14 cellular contexts compared by ENCODE assay signal in the genomic region with DNA sequence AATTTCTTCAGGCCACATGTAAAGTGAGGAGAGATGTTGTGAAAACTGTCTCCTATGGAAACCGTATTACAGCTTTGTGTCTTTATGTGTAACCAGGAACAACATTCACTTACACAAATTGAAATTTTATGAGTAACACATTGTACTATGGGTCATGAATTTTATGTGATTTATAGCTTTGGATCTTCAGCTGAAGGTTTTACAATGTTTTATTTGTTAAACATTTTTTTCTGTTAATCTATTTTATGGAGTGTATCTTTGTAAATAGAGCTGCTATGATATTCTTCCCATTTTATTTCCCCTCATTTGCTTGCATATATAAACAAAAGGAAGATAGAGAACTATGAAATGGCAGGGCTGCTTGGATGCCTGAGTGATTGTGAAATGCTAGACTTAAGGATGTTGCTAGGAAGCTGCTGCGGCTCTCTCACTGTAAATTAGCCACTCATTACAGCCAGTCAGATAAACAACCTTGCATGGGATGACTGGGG.
DNase-seq lines count a peak whose midpoint lies in the region; ATAC-seq and TF ChIP-seq lines count a peak whose summit lies in the region.
"Had no signal": no experiment of that assay in that cellular context is flagged by ENCODE, and none has a peak within 500 bp of the region (broad histone marks: within the 10 kb centered on the region; RNA-seq: fewer than 3 reads in every experiment).

No MANE protein-coding gene starts in this region.

- H3K27ac ChIP-seq in SK-N-SH (ENCODE audit: low read depth in 2 of 2, low read length in 1 of 2), result no peak overlapping the region; a peak in 1 of 4 replicates
- H3K27ac ChIP-seq: ascending aorta, BLaER1 had no signal

- no peaks in the 10 kb centered on the region for H3K4me1 Mint-ChIP-seq in activated T-cell treated with anti-CD3 and anti-CD28 coated beads, Interleukin-2, amount 50 U/mL, for 4 hours (ENCODE audit: low read depth)

- no peaks in the 10 kb centered on the region for H3K27me3 Mint-ChIP-seq in activated T-cell treated with anti-CD3 and anti-CD28 coated beads, Interleukin-2, amount 50 U/mL, for 4 hours (ENCODE audit: low read depth)

- 75% methylated on average over 2 of the region's 2 CpGs for WGBS in SK-N-SH (ENCODE audit: low lambda C conversion rate)

- H3K36me3 ChIP-seq in SK-N-SH (replicated peaks in 1 of 2; ENCODE audit: control insufficient read depth in 1 of 2, insufficient read depth in 2 of 2, low read length in 1 of 2), result no peaks in the 10 kb centered on the region
- H3K36me3 ChIP-seq: ascending aorta, BLaER1 had no signal

- no peak overlapping the region for H3K9ac ChIP-seq in SK-N-SH
- H3K9ac ChIP-seq: BLaER1 had no signal

- no peak overlapping the region for H3K4me3 ChIP-seq in SK-N-SH (ENCODE audit: low read depth in 2 of 2, low read length in 1 of 2)
- H3K4me3 ChIP-seq: ascending aorta, BLaER1, K562 had no signal

- intact Hi-C loops in cardiac septum (cut with DNase I), result no loop called here

- H2AFZ ChIP-seq in SK-N-SH (ENCODE audit: low read depth), result no peak overlapping the region

- peaks cover 16% of the 10 kb centered on the region for H3K9me3 Mint-ChIP-seq in activated T-cell treated with anti-CD3 and anti-CD28 coated beads, Interleukin-2, amount 50 U/mL, for 4 hours

- no peaks in the 10 kb centered on the region for H3K9me2 ChIP-seq in SK-N-SH

- H3F3A ChIP-seq in SK-N-SH (replicated peaks; ENCODE audit: insufficient read depth), result no peaks in the 10 kb centered on the region

- H3K27me3 ChIP-seq in SK-N-SH (ENCODE audit: insufficient read depth), result no peaks in the 10 kb centered on the region
- H3K27me3 ChIP-seq: ascending aorta, BLaER1 had no signal

- CTCF ChIA-PET in SK-N-SH (lab: Yijun Ruan, JAX), result interaction anchor here (0.6 to 1.5 kb wide), 8 partner anchors 9 to 537 kb away, joined by 3 to 8 read pairs (median 3); no protein-coding TSS in a partner anchor

- ATAC-seq in GM21526 (IDR thresholded peaks at IDR 0.05; ENCODE audit: low FRiP score, unreplicated experiment), result no peak
- ATAC-seq in activated T-cell treated with anti-CD3 and anti-CD28 coated beads, Interleukin-2, amount 50 U/mL, for 4 hours, result no peak
- ATAC-seq: esophagus mucosa, K562 had no signal

- H4K20me1 ChIP-seq in SK-N-SH (ENCODE audit: insufficient read depth), result no peaks in the 10 kb centered on the region
- H4K20me1 ChIP-seq: BLaER1 had no signal

- POLR2A ChIA-PET in SK-N-SH (lab: Yijun Ruan, JAX), result no interaction called here

- TF ChIP-seq EP300 in SK-N-SH (IDR thresholded peaks at IDR 0.05; ENCODE audit: borderline replicate concordance in 1 of 2, low read depth in 1 of 2, low read length in 1 of 2), result no peak

- H3K4me3 Mint-ChIP-seq in activated T-cell treated with anti-CD3 and anti-CD28 coated beads, Interleukin-2, amount 50 U/mL, for 4 hours, result no peak overlapping the region

- no peaks in the 10 kb centered on the region for H3K9me3 ChIP-seq in SK-N-SH
- H3K9me3 ChIP-seq: ascending aorta, BLaER1 had no signal

- H3K36me3 Mint-ChIP-seq in activated T-cell treated with anti-CD3 and anti-CD28 coated beads, Interleukin-2, amount 50 U/mL, for 4 hours (ENCODE audit: insufficient read depth), result no peaks in the 10 kb centered on the region

- no peaks in the 10 kb centered on the region; a peak in 1 of 4 replicates for H3K4me1 ChIP-seq in SK-N-SH (ENCODE audit: control insufficient read depth in 1 of 2, insufficient read depth in 2 of 2, low read depth in 1 of 2, low read length in 1 of 2)
- H3K4me1 ChIP-seq: ascending aorta, BLaER1 had no signal

- no peaks in the 10 kb centered on the region for H3K79me2 ChIP-seq in SK-N-SH (ENCODE audit: insufficient read depth)

- H3K4me2 ChIP-seq in SK-N-SH, result no peak overlapping the region
- H3K4me2 ChIP-seq: BLaER1 had no signal

- TF ChIP-seq RAD21 in SK-N-SH (IDR thresholded peaks at IDR 0.05; ENCODE audit: low read length), result no peak

- no peak for TF ChIP-seq CTCF in SK-N-SH (IDR thresholded peaks at IDR 0.05)

- peak; percentile 83 for DNase-seq in DMS79 (lab: John Stamatoyannopoulos, UW)
- DNase-seq in NCI-H1105 (lab: John Stamatoyannopoulos, UW), result peak; percentile 74
- DNase-seq in SK-N-SH, result peak; percentile 12
- DNase-seq in iris pigment epithelial cell (ENCODE audit: low read depth), result peak; percentile 68
- no peak for DNase-seq in cardiac septum (ENCODE audit: low spot score)
- no peak for DNase-seq in activated T-cell treated with anti-CD3 and anti-CD28 coated beads, Interleukin-2, amount 50 U/mL, for 4 hours
- DNase-seq in activated effector memory CD4-positive, alpha-beta T cell treated with Interleukin-2 at 50 U/mL for 16 hours, result no peak
- DNase-seq: stimulated activated CD4-positive, alpha-beta T cell treated with anti-CD3 and anti-CD28 coated beads, Interleukin-1b, Interleukin-23, amount 100 ng/mL, for 48 hours; T-helper 9 cell had no signal

TF ChIP-seq in SK-N-SH, 30 proteins besides CTCF, POLR2A, EP300 and RAD21:
- no peak for TF ChIP-seq TEAD4 (IDR thresholded peaks at IDR 0.05; ENCODE audit: borderline replicate concordance, insufficient read depth)
- TF ChIP-seq, protein P1, sequence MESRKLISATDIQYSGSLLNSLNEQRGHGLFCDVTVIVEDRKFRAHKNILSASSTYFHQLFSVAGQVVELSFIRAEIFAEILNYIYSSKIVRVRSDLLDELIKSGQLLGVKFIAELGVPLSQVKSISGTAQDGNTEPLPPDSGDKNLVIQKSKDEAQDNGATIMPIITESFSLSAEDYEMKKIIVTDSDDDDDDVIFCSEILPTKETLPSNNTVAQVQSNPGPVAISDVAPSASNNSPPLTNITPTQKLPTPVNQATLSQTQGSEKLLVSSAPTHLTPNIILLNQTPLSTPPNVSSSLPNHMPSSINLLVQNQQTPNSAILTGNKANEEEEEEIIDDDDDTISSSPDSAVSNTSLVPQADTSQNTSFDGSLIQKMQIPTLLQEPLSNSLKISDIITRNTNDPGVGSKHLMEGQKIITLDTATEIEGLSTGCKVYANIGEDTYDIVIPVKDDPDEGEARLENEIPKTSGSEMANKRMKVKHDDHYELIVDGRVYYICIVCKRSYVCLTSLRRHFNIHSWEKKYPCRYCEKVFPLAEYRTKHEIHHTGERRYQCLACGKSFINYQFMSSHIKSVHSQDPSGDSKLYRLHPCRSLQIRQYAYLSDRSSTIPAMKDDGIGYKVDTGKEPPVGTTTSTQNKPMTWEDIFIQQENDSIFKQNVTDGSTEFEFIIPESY (IDR thresholded peaks at IDR 0.05; ENCODE audit: borderline replicate concordance, low read depth), result no peak
TF ChIP-seq in SK-N-SH: peak in this region for 0.

Comparison
In these comparisons a context has a peak if more than half of its experiments do, and no peak if none do; other contexts are left out.
1. DNase-seq: peak in DMS79 (single experiment), NCI-H1105 (single experiment), SK-N-SH (single experiment) and iris pigment epithelial cell (single experiment); none in cardiac septum (single experiment), activated T-cell treated with anti-CD3 and anti-CD28 coated beads, Interleukin-2, amount 50 U/mL, for 4 hours (single experiment) and activated effector memory CD4-positive, alpha-beta T cell treated with Interleukin-2 at 50 U/mL for 16 hours (single experiment).